24 cellular contexts compared by ENCODE assay signal in the genomic region with DNA sequence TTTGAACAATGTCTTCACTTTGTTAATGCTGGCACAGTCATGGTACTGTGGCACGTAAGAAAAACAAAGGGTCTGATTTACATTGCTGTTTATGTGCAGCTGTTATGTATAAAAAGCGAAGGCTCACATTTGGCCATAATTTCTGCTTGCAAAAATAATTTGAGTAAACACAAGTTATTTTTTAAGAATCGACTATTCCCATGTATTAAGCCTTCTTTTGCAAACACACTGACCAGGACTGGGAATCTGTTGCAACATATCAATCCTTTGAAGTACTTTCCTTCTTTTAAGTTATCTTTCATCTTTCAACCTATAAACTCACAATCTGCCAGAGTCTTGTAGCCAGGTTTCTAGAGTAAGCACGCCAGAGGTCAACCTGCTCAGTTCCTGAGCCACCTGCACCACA.
DNase-seq lines count a peak whose midpoint lies in the region; ATAC-seq, FAIRE-seq and TF ChIP-seq lines count a peak whose summit lies in the region.
"Had no signal": no experiment of that assay in that cellular context is flagged by ENCODE, and none has a peak within 500 bp of the region (broad histone marks: within the 10 kb centered on the region; RNA-seq: fewer than 3 reads in every experiment).

No MANE protein-coding gene starts in this region.

- H3K4me2 ChIP-seq in HepG2 (ENCODE audit: low read depth, low read length), result peak overlapping the region; percentile 59
- H3K4me2 ChIP-seq: A549; BLaER1 treated with 17β-estradiol and CSF1 and Interleukin-3, amounts not matched to agents 10 nM and 100 nM had no signal

- no peak overlapping the region for H2AFZ ChIP-seq in HepG2 (ENCODE audit: low read length)

- H3K4me3 ChIP-seq in HepG2 (replicated peaks in 1 of 3; ENCODE audit: insufficient read depth in 1 of 3, low read depth in 2 of 3, low read length in 3 of 3) (no peak overlapping the region), right lobe of liver (no peak overlapping the region), fibroblast of villous mesenchyme (ENCODE audit: low read depth, low read length) (no peak overlapping the region)
- H3K4me3 ChIP-seq: A549; BLaER1 treated with 17β-estradiol and CSF1 and Interleukin-3, amounts not matched to agents 10 nM and 100 nM had no signal

- DNase-seq in HepG2 (ENCODE audit: low spot score) (peak; percentile 91), right lobe of liver (no peak), HT-29 (ENCODE audit: low spot score) (peak; percentile 79), SW480 (ENCODE audit: low spot score) (peak; percentile 29), fibroblast of villous mesenchyme (ENCODE audit: low read depth) (peak; percentile 27), NCI-H2196 treated with DMSO at 0.1 percent for 48 hours (lab: John Stamatoyannopoulos, UW; ENCODE audit: unreplicated experiment) (no peak)
- no peak for DNase-seq in activated effector memory CD4-positive, alpha-beta T cell treated with Interleukin-2 at 50 U/mL for 16 hours
- DNase-seq: AML-193; CD4-positive, alpha-beta T cell; CD8-positive, alpha-beta T cell; DMS 273 treated with DMSO at 0.1 percent for 48 hours; DMS153; DMS53; DMS79; DND-41; EL; GF-D8 had no signal

- H3K27ac ChIP-seq in HepG2 (ENCODE audit: extremely low read length, insufficient read depth, low read length) (peak overlapping the region; percentile 81), right lobe of liver (no peak overlapping the region)
- H3K27ac ChIP-seq: 22Rv1; A549; BLaER1 treated with 17β-estradiol and CSF1 and Interleukin-3, amounts not matched to agents 10 nM and 100 nM; C4-2B had no signal

- CTCF ChIA-PET in HepG2 (lab: Yijun Ruan, JAX; ENCODE audit: low intra/inter-chr PET ratio, low total read pairs), result no interaction called here

- TF ChIP-seq POLR2A in HepG2 (IDR thresholded peaks at IDR 0.05; ENCODE audit: insufficient read depth in 1 of 2, low read depth in 2 of 2, low read length in 2 of 2), result no peak
- no peak for TF ChIP-seq POLR2A in right lobe of liver (IDR thresholded peaks at IDR 0.05)

- peak; percentile 74 for ATAC-seq in HepG2
- no peak for ATAC-seq in right lobe of liver
- ATAC-seq in GM19455 (IDR thresholded peaks at IDR 0.05; ENCODE audit: unreplicated experiment), result no peak
- ATAC-seq: A549; CD8-positive, alpha-beta T cell had no signal

- no peaks in the 10 kb centered on the region for H4K20me1 ChIP-seq in HepG2 (ENCODE audit: insufficient read depth, low read length)
- H4K20me1 ChIP-seq: BLaER1 treated with 17β-estradiol and CSF1 and Interleukin-3, amounts not matched to agents 10 nM and 100 nM had no signal

- peaks cover 71% of the 10 kb centered on the region for H3K4me1 ChIP-seq in HepG2 (ENCODE audit: insufficient read depth, low read length)
- H3K4me1 ChIP-seq in right lobe of liver, result no peaks in the 10 kb centered on the region

- TF ChIP-seq EP300 in HepG2 (IDR thresholded peaks at IDR 0.05; ENCODE audit: low read depth in 2 of 2, low read length in 2 of 2) (peak in 1 of 2 experiments; percentile 99; a peak in 2 of 4 replicates), HepG2 (CRISPR knock-in tag; IDR thresholded peaks at IDR 0.05; ENCODE audit: borderline replicate concordance) (peak; percentile 90; the same call in 1 of the 2 replicates)

- peak; percentile 58 for FAIRE-seq in HepG2 (lab: Jason Lieb, UNC)
- FAIRE-seq: A549, GM12891, GM19239 had no signal

- POLR2A ChIA-PET in HepG2 (lab: Yijun Ruan, JAX), result interaction anchor here (0.7 to 2.3 kb wide), 9 partner anchors 14 to 227 kb away, joined by 3 to 12 read pairs (median 3); a partner anchor contains a TSS

- H3K27me3 ChIP-seq in HepG2 (ENCODE audit: control insufficient read depth in 1 of 2, insufficient read depth in 2 of 2, low read length in 2 of 2) (no peaks in the 10 kb centered on the region), right lobe of liver (no peaks in the 10 kb centered on the region)
- H3K27me3 ChIP-seq: BLaER1 treated with 17β-estradiol and CSF1 and Interleukin-3, amounts not matched to agents 10 nM and 100 nM had no signal

- H3K79me2 ChIP-seq in HepG2 (ENCODE audit: insufficient read depth, low read length), result no peaks in the 10 kb centered on the region

- no TSS peak for BruUV-seq in HepG2 (replicated peaks; lab: Mats Ljungman, UMichigan)

- in situ Hi-C loops in HepG2 (cut with HindIII; ENCODE audit: extremely low pct_ligation_motif_present, low pct_unique_long_range_greater_than_20kb), result no loop called here

- 6% methylated on average over 4 of the region's 4 CpGs for WGBS in HepG2 (ENCODE audit: low lambda C conversion rate)
- 53% methylated on average over 4 of the region's 4 CpGs for WGBS in right lobe of liver (ENCODE audit: insufficient coverage, low coverage, low lambda C conversion rate, missing lambda C conversion rate)

- H3K9ac ChIP-seq in HepG2 (ENCODE audit: insufficient read depth, low read depth, low read length), result peak overlapping the region; percentile 33; the same call in 1 of the 2 replicates
- H3K9ac ChIP-seq: BLaER1 treated with 17β-estradiol and CSF1 and Interleukin-3, amounts not matched to agents 10 nM and 100 nM had no signal

- H3K36me3 ChIP-seq in HepG2 (replicated peaks in 1 of 2; ENCODE audit: control insufficient read depth in 1 of 2, insufficient read depth in 2 of 2, low read length in 2 of 2) (no peaks in the 10 kb centered on the region), right lobe of liver (no peaks in the 10 kb centered on the region)
- H3K36me3 ChIP-seq: BLaER1 treated with 17β-estradiol and CSF1 and Interleukin-3, amounts not matched to agents 10 nM and 100 nM had no signal

- H3K9me3 ChIP-seq in HepG2 (ENCODE audit: low read length) (no peaks in the 10 kb centered on the region), right lobe of liver (no peaks in the 10 kb centered on the region)
- H3K9me3 ChIP-seq: A549; BLaER1 treated with 17β-estradiol and CSF1 and Interleukin-3, amounts not matched to agents 10 nM and 100 nM had no signal

- no peak for TF ChIP-seq RAD21 in HepG2 (CRISPR knock-in tag; IDR thresholded peaks at IDR 0.05)

- intact Hi-C loops in HepG2 (cut with micrococcal nuclease; ENCODE audit: unreplicated experiment), result no loop called here
- intact Hi-C loops in right lobe of liver (cut with DNase I), result no loop called here

- TF ChIP-seq CTCF in HepG2 (CRISPR knock-in tag; IDR thresholded peaks at IDR 0.05), result no peak
- TF ChIP-seq CTCF in right lobe of liver (IDR thresholded peaks at IDR 0.05), result no peak
- no peak for TF ChIP-seq CTCF in fibroblast of villous mesenchyme (IDR thresholded peaks at IDR 0.05; ENCODE audit: insufficient read depth, low read depth, low read length)

TF ChIP-seq in HepG2, 621 proteins besides CTCF, POLR2A, EP300 and RAD21 (continues in another document):
- no peak for TF ChIP-seq CAMTA2 (CRISPR knock-in tag; IDR thresholded peaks at IDR 0.05; ENCODE audit: borderline replicate concordance)
- peak; percentile 49; the same call in 1 of the 2 replicates for TF ChIP-seq RXRA (CRISPR knock-in tag; IDR thresholded peaks at IDR 0.05)
- TF ChIP-seq CEBPB (IDR thresholded peaks at IDR 0.05; ENCODE audit: borderline replicate concordance, low read depth, low read length), result peak; percentile 93
- peak; percentile 69 for TF ChIP-seq HNF4G (IDR thresholded peaks at IDR 0.05; ENCODE audit: borderline replicate concordance, low read depth, low read length)
- TF ChIP-seq HNF4G (CRISPR knock-in tag; IDR thresholded peaks at IDR 0.05; ENCODE audit: borderline replicate concordance, low read depth), result no peak; the same call in 1 of the 2 replicates
- TF ChIP-seq SRSF9 (IDR thresholded peaks at IDR 0.05; ENCODE audit: borderline replicate concordance, insufficient read depth, low read depth, low read length, poor library complexity, severe bottlenecking), result no peak
- TF ChIP-seq, protein P1, sequence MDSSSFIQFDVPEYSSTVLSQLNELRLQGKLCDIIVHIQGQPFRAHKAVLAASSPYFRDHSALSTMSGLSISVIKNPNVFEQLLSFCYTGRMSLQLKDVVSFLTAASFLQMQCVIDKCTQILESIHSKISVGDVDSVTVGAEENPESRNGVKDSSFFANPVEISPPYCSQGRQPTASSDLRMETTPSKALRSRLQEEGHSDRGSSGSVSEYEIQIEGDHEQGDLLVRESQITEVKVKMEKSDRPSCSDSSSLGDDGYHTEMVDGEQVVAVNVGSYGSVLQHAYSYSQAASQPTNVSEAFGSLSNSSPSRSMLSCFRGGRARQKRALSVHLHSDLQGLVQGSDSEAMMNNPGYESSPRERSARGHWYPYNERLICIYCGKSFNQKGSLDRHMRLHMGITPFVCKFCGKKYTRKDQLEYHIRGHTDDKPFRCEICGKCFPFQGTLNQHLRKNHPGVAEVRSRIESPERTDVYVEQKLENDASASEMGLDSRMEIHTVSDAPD (CRISPR knock-in tag; IDR thresholded peaks at IDR 0.05), result peak; percentile 87; the same call in 1 of the 2 replicates
- TF ChIP-seq, protein P2, sequence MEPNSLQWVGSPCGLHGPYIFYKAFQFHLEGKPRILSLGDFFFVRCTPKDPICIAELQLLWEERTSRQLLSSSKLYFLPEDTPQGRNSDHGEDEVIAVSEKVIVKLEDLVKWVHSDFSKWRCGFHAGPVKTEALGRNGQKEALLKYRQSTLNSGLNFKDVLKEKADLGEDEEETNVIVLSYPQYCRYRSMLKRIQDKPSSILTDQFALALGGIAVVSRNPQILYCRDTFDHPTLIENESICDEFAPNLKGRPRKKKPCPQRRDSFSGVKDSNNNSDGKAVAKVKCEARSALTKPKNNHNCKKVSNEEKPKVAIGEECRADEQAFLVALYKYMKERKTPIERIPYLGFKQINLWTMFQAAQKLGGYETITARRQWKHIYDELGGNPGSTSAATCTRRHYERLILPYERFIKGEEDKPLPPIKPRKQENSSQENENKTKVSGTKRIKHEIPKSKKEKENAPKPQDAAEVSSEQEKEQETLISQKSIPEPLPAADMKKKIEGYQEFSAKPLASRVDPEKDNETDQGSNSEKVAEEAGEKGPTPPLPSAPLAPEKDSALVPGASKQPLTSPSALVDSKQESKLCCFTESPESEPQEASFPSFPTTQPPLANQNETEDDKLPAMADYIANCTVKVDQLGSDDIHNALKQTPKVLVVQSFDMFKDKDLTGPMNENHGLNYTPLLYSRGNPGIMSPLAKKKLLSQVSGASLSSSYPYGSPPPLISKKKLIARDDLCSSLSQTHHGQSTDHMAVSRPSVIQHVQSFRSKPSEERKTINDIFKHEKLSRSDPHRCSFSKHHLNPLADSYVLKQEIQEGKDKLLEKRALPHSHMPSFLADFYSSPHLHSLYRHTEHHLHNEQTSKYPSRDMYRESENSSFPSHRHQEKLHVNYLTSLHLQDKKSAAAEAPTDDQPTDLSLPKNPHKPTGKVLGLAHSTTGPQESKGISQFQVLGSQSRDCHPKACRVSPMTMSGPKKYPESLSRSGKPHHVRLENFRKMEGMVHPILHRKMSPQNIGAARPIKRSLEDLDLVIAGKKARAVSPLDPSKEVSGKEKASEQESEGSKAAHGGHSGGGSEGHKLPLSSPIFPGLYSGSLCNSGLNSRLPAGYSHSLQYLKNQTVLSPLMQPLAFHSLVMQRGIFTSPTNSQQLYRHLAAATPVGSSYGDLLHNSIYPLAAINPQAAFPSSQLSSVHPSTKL (CRISPR knock-in tag; IDR thresholded peaks at IDR 0.05), result peak; percentile 99
- TF ChIP-seq SALL2 (CRISPR knock-in tag; IDR thresholded peaks at IDR 0.05), result no peak
- TF ChIP-seq RBFOX2 (IDR thresholded peaks at IDR 0.05; ENCODE audit: low read depth, low read length), result 0 out of 2 replicates have a peak, but pooled peaks have one; percentile 8

Comparison
In these comparisons a context has a peak if more than half of its experiments do, and no peak if none do; other contexts are left out.
1. DNase-seq: peak in HepG2 (single experiment), HT-29 (single experiment), SW480 (single experiment) and fibroblast of villous mesenchyme (single experiment); none in right lobe of liver (0 of 3), activated effector memory CD4-positive, alpha-beta T cell treated with Interleukin-2 at 50 U/mL for 16 hours (single experiment) and NCI-H2196 treated with DMSO at 0.1 percent for 48 hours (single experiment).